ENCODE assay signal across 1 cellular context in the genomic region with DNA sequence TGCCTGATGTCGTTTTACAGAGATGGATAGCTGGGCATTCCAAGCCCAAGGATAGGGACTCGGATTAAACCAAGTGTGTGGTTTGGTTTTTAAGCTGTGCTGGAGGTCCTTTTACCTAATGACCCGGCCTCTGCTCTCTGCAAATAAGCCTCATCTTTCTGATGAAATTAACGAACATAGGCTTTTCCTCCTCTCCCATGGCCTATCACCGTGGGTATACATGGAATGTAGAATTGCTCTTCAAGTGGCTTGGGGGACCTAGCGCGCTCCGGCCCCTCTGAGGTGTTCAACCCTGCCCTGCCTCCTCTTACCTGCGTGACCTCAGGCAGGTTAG.
TF ChIP-seq lines count a peak whose summit lies in the region.

No MANE protein-coding gene starts in this region.

TF ChIP-seq in HepG2, 621 proteins besides CTCF, POLR2A, EP300 and RAD21 (continued from another document):
- no peak for TF ChIP-seq ZBTB14 (CRISPR knock-in tag; IDR thresholded peaks at IDR 0.05)
- TF ChIP-seq MYPOP (CRISPR knock-in tag; IDR thresholded peaks at IDR 0.05) = no peak
- TF ChIP-seq SNAI1 (CRISPR knock-in tag; IDR thresholded peaks at IDR 0.05; ENCODE audit: borderline replicate concordance) = no peak
- no peak for TF ChIP-seq EED (CRISPR knock-in tag; IDR thresholded peaks at IDR 0.05)
- TF ChIP-seq TEAD3 (CRISPR knock-in tag; optimal IDR thresholded peaks at IDR 0.05; ENCODE audit: borderline replicate concordance) = no peak
